ENCODE assay signal across 32 cellular contexts in the genomic region with DNA sequence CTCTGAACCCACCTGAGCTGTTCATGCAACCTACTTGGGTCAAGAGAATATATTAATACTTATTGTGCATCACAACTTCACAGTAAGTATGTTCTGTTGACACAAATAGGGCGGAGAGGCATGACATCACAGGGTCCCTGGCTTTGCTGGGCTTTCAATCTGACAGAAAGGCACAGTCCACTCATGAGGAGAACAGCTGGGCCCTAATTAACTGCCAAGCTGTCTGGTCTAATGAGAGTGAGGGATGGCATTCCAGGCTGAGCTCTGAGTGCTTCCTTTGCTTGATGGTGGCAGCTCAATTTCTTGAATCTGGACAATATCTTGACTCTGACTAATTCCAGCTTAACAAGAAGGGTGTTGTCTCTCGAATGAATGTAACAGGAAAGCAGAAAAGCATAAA. TPM values are rescaled to one million over a fixed set of nuclear protein-coding genes. Genes with fewer than 3 reads are reported as not detected.
DNase-seq lines count a peak whose midpoint lies in the region; ATAC-seq and TF ChIP-seq lines count a peak whose summit lies in the region.
"Had no signal": no experiment of that assay in that cellular context is flagged by ENCODE, and none has a peak within 500 bp of the region (broad histone marks: within the 10 kb centered on the region; RNA-seq: fewer than 3 reads in every experiment).

No MANE protein-coding gene starts in this region.

- WGBS in esophagus squamous epithelium, 2 donors = 69 to 80% methylated on average over 2 of the region's 2 CpGs

- peaks cover 35% of the 10 kb centered on the region for H3K4me1 Mint-ChIP-seq in endothelial cell (ENCODE audit: unreplicated experiment)

- H3K27me3 ChIP-seq in esophagus squamous epithelium = no peaks in the 10 kb centered on the region
- H3K27me3 ChIP-seq: colonic mucosa, heart right ventricle, pancreas, suprapubic skin, upper lobe of right lung had no signal

- TF ChIP-seq CTCF in endothelial cell (IDR thresholded peaks at IDR 0.05; ENCODE audit: unreplicated experiment) (no peak), esophagus squamous epithelium (IDR thresholded peaks at IDR 0.05) (no peak)

- peaks cover 12 to 36% (median 13%) of the 10 kb centered on the region in 3 donors for H3K4me1 ChIP-seq in esophagus squamous epithelium
- H3K4me1 ChIP-seq: colonic mucosa had no signal

- ATAC-seq in HG03045 (IDR thresholded peaks at IDR 0.05; ENCODE audit: unreplicated experiment) = no peak
- ATAC-seq: activated CD4-positive, alpha-beta T cell treated with anti-CD3 and anti-CD28 coated beads for 36 hours; activated CD8-positive, alpha-beta T cell treated with anti-CD3 and anti-CD28 coated beads, Interleukin-2, amount 10 ng/mL, durations not matched to agents 7 days and 5 days; activated naive CD8-positive, alpha-beta T cell treated with anti-CD3 and anti-CD28 coated beads, Interleukin-2, amount 50 U/mL, for 24 hours; HCT116; heart right ventricle; HepG2; pancreas; upper lobe of right lung had no signal

- peak; percentile 74 for DNase-seq in NCI-H82 (lab: John Stamatoyannopoulos, UW)
- DNase-seq in NCI-H82 treated with DMSO at 0.1 percent for 48 hours (lab: John Stamatoyannopoulos, UW; ENCODE audit: unreplicated experiment) = no peak
- peak; percentile 93 for DNase-seq in NCI-H524 treated with DMSO at 0.1 percent for 48 hours (lab: John Stamatoyannopoulos, UW)
- DNase-seq in endothelial cell (ENCODE audit: low spot score) = no peak
- DNase-seq in retina = peak; percentile 43
- no peak for DNase-seq in KBM-7
- DNase-seq in esophagus squamous epithelium (lab: John Stamatoyannopoulos, UW) = no peak
- DNase-seq: activated CD4-positive, alpha-beta T cell treated with anti-CD3 and anti-CD28 coated beads for 36 hours; activated CD8-positive, alpha-beta T cell treated with anti-CD3 and anti-CD28 coated beads, Interleukin-2, amount 10 ng/mL, durations not matched to agents 7 days and 5 days; activated effector memory CD4-positive, alpha-beta T cell treated with anti-CD3 and anti-CD28 coated beads, Interleukin-2, amount 50 U/mL, for 16 hours; activated naive CD8-positive, alpha-beta T cell treated with anti-CD3 and anti-CD28 coated beads, Interleukin-2, amount 50 U/mL, for 24 hours; Calu3; colonic mucosa; effector CD4-positive, alpha-beta T cell; erythroblast; heart right ventricle; MV-4-11; naive B cell; NCI-H1436; NCI-H226; pancreas; PC-9; Right ventricle myocardium superior; small intestine; stimulated activated naive CD4-positive, alpha-beta T cell; upper lobe of right lung had no signal

- H3K9me3 Mint-ChIP-seq in endothelial cell (ENCODE audit: unreplicated experiment) = no peaks in the 10 kb centered on the region
- H3K9me3 Mint-ChIP-seq: activated naive CD8-positive, alpha-beta T cell treated with anti-CD3 and anti-CD28 coated beads, Interleukin-2, amount 50 U/mL, for 24 hours had no signal

- peaks cover 0 to 29% (median 0%) of the 10 kb centered on the region in 3 donors for H3K36me3 ChIP-seq in esophagus squamous epithelium
- H3K36me3 ChIP-seq: colonic mucosa, pancreas, upper lobe of right lung had no signal

- peaks cover 11% of the 10 kb centered on the region for H3K27me3 Mint-ChIP-seq in endothelial cell (ENCODE audit: unreplicated experiment)
- H3K27me3 Mint-ChIP-seq: activated CD4-positive, alpha-beta T cell treated with anti-CD3 and anti-CD28 coated beads for 36 hours; naive B cell had no signal

- TF ChIP-seq POLR2A in esophagus squamous epithelium (IDR thresholded peaks at IDR 0.05) = no peak

- H3K27ac ChIP-seq in esophagus squamous epithelium = no peak overlapping the region
- H3K27ac ChIP-seq: colonic mucosa, heart right ventricle, pancreas, PC-9, suprapubic skin, upper lobe of right lung had no signal

- H3K4me3 ChIP-seq in esophagus squamous epithelium = no peak overlapping the region
- H3K4me3 ChIP-seq: colonic mucosa, heart right ventricle, pancreas, suprapubic skin, upper lobe of right lung had no signal

- peak overlapping the region; percentile 82 for H3K27ac Mint-ChIP-seq in endothelial cell (ENCODE audit: unreplicated experiment)
- H3K27ac Mint-ChIP-seq: activated CD4-positive, alpha-beta T cell treated with anti-CD3 and anti-CD28 coated beads for 36 hours; activated CD8-positive, alpha-beta T cell treated with anti-CD3 and anti-CD28 coated beads, Interleukin-2, amount 10 ng/mL, durations not matched to agents 7 days and 5 days; activated naive CD8-positive, alpha-beta T cell treated with anti-CD3 and anti-CD28 coated beads, Interleukin-2, amount 50 U/mL, for 24 hours; CD14-positive monocyte; mesothelial cell of epicardium; naive B cell had no signal

- peak overlapping the region; percentile 33 for H3K4me3 Mint-ChIP-seq in endothelial cell (ENCODE audit: unreplicated experiment)
- H3K4me3 Mint-ChIP-seq: activated CD4-positive, alpha-beta T cell treated with anti-CD3 and anti-CD28 coated beads for 36 hours; CD14-positive monocyte had no signal

- in situ Hi-C loops in KBM-7 (cut with MboI; ENCODE audit: low pct_unique_long_range_greater_than_20kb, low sequenced_read_pairs) = no loop called here

- intact Hi-C loops in esophagus squamous epithelium (cut with DNase I) = no loop called here

- no peaks in the 10 kb centered on the region for H3K9me3 ChIP-seq in esophagus squamous epithelium
- H3K9me3 ChIP-seq: colonic mucosa, heart right ventricle, pancreas, suprapubic skin, upper lobe of right lung had no signal

- peaks cover 27% of the 10 kb centered on the region for H3K36me3 Mint-ChIP-seq in endothelial cell (ENCODE audit: low read depth, unreplicated experiment)

RNA-seq across cellular contexts. Expression of gene EFCAB11, which starts 1.9 kb away (rescaled TPM):
- total RNA-seq in endothelial cell (ENCODE audit: unreplicated experiment) (15.2 TPM), esophagus squamous epithelium (1 to 10 TPM; 3.4 to 8.0 (median 5.5) TPM)

RNA-seq across cellular contexts. Expression of gene TDP1, which starts 3.1 kb away (rescaled TPM):
- total RNA-seq in endothelial cell (ENCODE audit: unreplicated experiment) (34.9 TPM), esophagus squamous epithelium (10 to 100 TPM in 3 of 4 donors, 1 to 10 TPM in 1; 9.1 to 24.5 (median 16.4) TPM)

Comparison
In these comparisons a context has a peak if more than half of its experiments do, and no peak if none do; other contexts are left out.
1. DNase-seq: peak in NCI-H82 (single experiment), NCI-H524 treated with DMSO at 0.1 percent for 48 hours (single experiment) and retina (single experiment); none in NCI-H82 treated with DMSO at 0.1 percent for 48 hours (single experiment), endothelial cell (single experiment), KBM-7 (single experiment) and esophagus squamous epithelium (single experiment).